ENCODE assay signal across 9 cellular contexts in the genomic region with DNA sequence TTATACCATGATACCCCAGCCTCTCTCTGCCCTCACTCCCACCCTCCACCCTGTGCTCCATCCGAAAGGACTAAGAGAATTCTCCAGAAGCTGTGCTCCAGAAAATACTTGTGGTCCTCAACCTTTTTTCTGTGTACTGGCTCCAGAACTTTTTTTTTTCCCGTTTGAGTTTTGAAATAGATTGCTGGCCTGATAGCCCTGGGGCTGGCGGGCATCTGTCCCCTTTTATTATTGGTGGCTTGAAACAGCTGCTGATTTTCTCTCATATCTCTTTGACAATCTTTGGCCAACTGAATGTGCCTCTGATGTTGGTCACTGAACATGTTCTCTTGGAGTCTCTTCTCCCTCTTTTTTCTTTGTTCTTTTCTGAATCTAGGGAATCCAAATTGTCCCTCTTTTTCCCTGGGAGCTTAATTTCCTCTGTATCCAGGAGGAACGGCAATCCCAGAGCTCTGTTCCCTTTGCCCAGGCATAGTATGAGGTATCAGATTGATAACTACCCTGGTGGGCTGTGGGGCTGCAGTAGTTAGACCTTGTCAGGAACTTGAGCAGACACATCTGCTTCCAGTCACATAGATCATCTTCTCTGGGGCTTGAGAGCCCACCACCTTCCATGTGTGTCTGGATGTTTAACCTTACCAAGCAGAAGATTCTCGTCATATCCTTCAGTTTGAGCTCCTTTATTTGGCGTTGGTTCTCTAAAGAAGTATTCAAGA. TPM values are rescaled to one million over a fixed set of nuclear protein-coding genes. Genes with fewer than 3 reads are reported as not detected.
DNase-seq lines count a peak whose midpoint lies in the region; ATAC-seq, FAIRE-seq and TF ChIP-seq lines count a peak whose summit lies in the region.
"Had no signal": no experiment of that assay in that cellular context is flagged by ENCODE, and none has a peak within 500 bp of the region (broad histone marks: within the 10 kb centered on the region; RNA-seq: fewer than 3 reads in every experiment).

No MANE protein-coding gene starts in this region.

- 53 to 65% (median 64%) methylated on average over 6 of the region's 6 CpGs for WGBS in ovary, 3 donors

- no peaks in the 10 kb centered on the region for H3K9me3 ChIP-seq in CD8-positive, alpha-beta T cell (ENCODE audit: low read length)
- H3K9me3 ChIP-seq in Peyer's patch, result no peaks in the 10 kb centered on the region
- no peaks in the 10 kb centered on the region for H3K9me3 ChIP-seq in endothelial cell of umbilical vein (replicated peaks; ENCODE audit: control insufficient read depth, insufficient read depth, low read length)
- H3K9me3 ChIP-seq in ovary, result no peaks in the 10 kb centered on the region

- dilution Hi-C loops in endothelial cell of umbilical vein (cut with MboI; ENCODE audit: extremely low pct_ligation_motif_present, low sequenced_read_pairs), result no loop called here

- POLR2A ChIA-PET in CD8-positive, alpha-beta T cell (lab: Charles Lee), result interaction anchor here (0.6 to 2.0 kb wide), 7 partner anchors 10 to 125 kb away, joined by 3 to 9 read pairs (median 3); partner anchors contain the start of gene RPL10A
- POLR2A ChIA-PET in endothelial cell of umbilical vein (lab: Charles Lee), result interaction anchor here (1.3 kb wide), 1 partner anchor 105 kb away, joined by 3 read pairs; no protein-coding TSS in a partner anchor

- no peaks in the 10 kb centered on the region for H3K9me1 ChIP-seq in endothelial cell of umbilical vein (replicated peaks; ENCODE audit: control insufficient read depth, extremely low read depth, insufficient read depth, low read length)

- peak overlapping the region; percentile 91 for H3K27ac Mint-ChIP-seq in CD8-positive, alpha-beta T cell

- no peaks in the 10 kb centered on the region for H3K9me3 Mint-ChIP-seq in CD8-positive, alpha-beta T cell

- H3K4me3 ChIP-seq in CD8-positive, alpha-beta T cell (ENCODE audit: low read depth, low read length), result peak overlapping the region; percentile 52
- H3K4me3 ChIP-seq in Peyer's patch, result peak overlapping the region; percentile 79 to 95 (median 86)
- H3K4me3 ChIP-seq in endothelial cell of umbilical vein (replicated peaks in 1 of 3; ENCODE audit: insufficient read depth in 1 of 3, low read depth in 1 of 3, low read length in 3 of 3), result peak overlapping the region in 2 of 3 experiments; percentile 47 to 70
- H3K4me3 ChIP-seq in ovary, result peak overlapping the region; percentile 67

- no peak for DNase-seq in CD8-positive, alpha-beta T cell
- DNase-seq in Peyer's patch (no peak), endothelial cell of umbilical vein (ENCODE audit: low read depth, low spot score) (no peak), ovary (no peak), iPS-NIHi7 (ENCODE audit: extremely low spot score) (no peak), GM10266 (ENCODE audit: extremely low spot score) (no peak)
- no peak for DNase-seq in stimulated activated CD4-positive, alpha-beta T cell treated with anti-CD3 and anti-CD28 coated beads, Interleukin-2, amount 100 ng/mL, for 48 hours

- H3K36me3 Mint-ChIP-seq in CD8-positive, alpha-beta T cell, result peaks cover 44% of the 10 kb centered on the region

- peak overlapping the region; percentile 81 for H3K27ac ChIP-seq in CD8-positive, alpha-beta T cell (ENCODE audit: low read depth, low read length)
- H3K27ac ChIP-seq in Peyer's patch, result peak overlapping the region in 3 of 4 donors; percentile 90 to 95 (median 95)
- no peak overlapping the region for H3K27ac ChIP-seq in endothelial cell of umbilical vein (ENCODE audit: insufficient read depth, low read depth, low read length)
- peak overlapping the region; percentile 88 to 93 for H3K27ac ChIP-seq in ovary

- FAIRE-seq in endothelial cell of umbilical vein (lab: Jason Lieb, UNC), result peak; percentile 33
- FAIRE-seq: HTR-8/SVneo had no signal

- peaks cover 2% of the 10 kb centered on the region for H4K20me1 ChIP-seq in endothelial cell of umbilical vein (replicated peaks; ENCODE audit: control insufficient read depth, extremely low read depth, insufficient read depth, low read length)

- peaks cover 58% of the 10 kb centered on the region for H3K4me1 Mint-ChIP-seq in CD8-positive, alpha-beta T cell (ENCODE audit: low read depth)

- H3K27me3 ChIP-seq in CD8-positive, alpha-beta T cell (ENCODE audit: insufficient read depth, low read length), result no peaks in the 10 kb centered on the region
- H3K27me3 ChIP-seq in Peyer's patch, result no peaks in the 10 kb centered on the region
- H3K27me3 ChIP-seq in endothelial cell of umbilical vein (ENCODE audit: control insufficient read depth in 2 of 2, insufficient read depth in 2 of 2, low read length in 2 of 2), result peaks cover 0 to 4% of the 10 kb centered on the region in 2 experiments
- H3K27me3 ChIP-seq in ovary, result no peaks in the 10 kb centered on the region

- H3K36me3 ChIP-seq in CD8-positive, alpha-beta T cell (ENCODE audit: insufficient read depth, low read length), result no peaks in the 10 kb centered on the region
- H3K36me3 ChIP-seq in Peyer's patch, result peaks cover 0 to 30% (median 0%) of the 10 kb centered on the region in 3 donors
- H3K36me3 ChIP-seq in endothelial cell of umbilical vein (ENCODE audit: control insufficient read depth in 2 of 2, extremely low read depth in 1 of 2, insufficient read depth in 2 of 2, low read length in 2 of 2), result peaks cover 2 to 8% of the 10 kb centered on the region in 2 experiments
- no peaks in the 10 kb centered on the region for H3K36me3 ChIP-seq in ovary

- TF ChIP-seq POLR2A in Peyer's patch (IDR thresholded peaks at IDR 0.05), result no peak
- no peak for TF ChIP-seq POLR2A in endothelial cell of umbilical vein (IDR thresholded peaks at IDR 0.05; ENCODE audit: low read depth, low read length)
- no peak for TF ChIP-seq POLR2A in ovary (IDR thresholded peaks at IDR 0.05)

- peak overlapping the region; percentile 87 for H3K4me3 Mint-ChIP-seq in CD8-positive, alpha-beta T cell

- H3K79me2 ChIP-seq in endothelial cell of umbilical vein (ENCODE audit: control insufficient read depth, insufficient read depth, low read length), result peaks cover 43% of the 10 kb centered on the region

- no peak for ATAC-seq in CD8-positive, alpha-beta T cell
- no peak for ATAC-seq in HG03196 (IDR thresholded peaks at IDR 0.05; ENCODE audit: unreplicated experiment)

- H3K9ac ChIP-seq in endothelial cell of umbilical vein (replicated peaks; ENCODE audit: extremely low read depth, insufficient read depth, low read length), result peak overlapping the region; percentile 8

- H2AFZ ChIP-seq in endothelial cell of umbilical vein (ENCODE audit: low read depth, low read length), result no peak overlapping the region

- no peak for TF ChIP-seq CTCF in CD8-positive, alpha-beta T cell (IDR thresholded peaks at IDR 0.05)
- TF ChIP-seq CTCF in Peyer's patch (IDR thresholded peaks at IDR 0.05) (no peak), endothelial cell of umbilical vein (IDR thresholded peaks at IDR 0.05; ENCODE audit: extremely low read depth in 1 of 2, insufficient read depth in 1 of 2, low read depth in 1 of 2, low read length in 2 of 2) (no peak), ovary (IDR thresholded peaks at IDR 0.05) (no peak), GM10266 (IDR thresholded peaks at IDR 0.05; ENCODE audit: control insufficient read depth, insufficient read depth, low read depth, missing control alignments) (no peak)

- CTCF ChIA-PET in CD8-positive, alpha-beta T cell (lab: Charles Lee), result interaction anchor here (0.8 to 8.4 kb wide), 15 partner anchors 16 to 393 kb away, joined by 3 to 173 read pairs (median 4); partner anchors contain the start of genes ARMC12, DEF6, FANCE and RPL10A
- CTCF ChIA-PET in endothelial cell of umbilical vein (lab: Charles Lee), result interaction anchor here (0.7 to 6.9 kb wide), 15 partner anchors 10 to 137 kb away, joined by 3 to 270 read pairs (median 6); partner anchors contain the start of genes DEF6, FANCE and RPL10A

- no peak for TF ChIP-seq EP300 in ovary (IDR thresholded peaks at IDR 0.05)

- H3K27me3 Mint-ChIP-seq in CD8-positive, alpha-beta T cell (ENCODE audit: low read depth), result no peaks in the 10 kb centered on the region

- no TSS peak for BruUV-seq in endothelial cell of umbilical vein (replicated peaks; lab: Mats Ljungman, UMichigan)

- peak overlapping the region; percentile 95 for H3K4me2 ChIP-seq in endothelial cell of umbilical vein (ENCODE audit: insufficient read depth, low read length)

- peaks cover 54% of the 10 kb centered on the region for H3K4me1 ChIP-seq in CD8-positive, alpha-beta T cell (ENCODE audit: insufficient read depth, low read length)
- peaks cover 0 to 24% (median 6%) of the 10 kb centered on the region in 4 donors for H3K4me1 ChIP-seq in Peyer's patch
- H3K4me1 ChIP-seq in endothelial cell of umbilical vein (ENCODE audit: control insufficient read depth, extremely low read depth, insufficient read depth, low read length), result peaks cover 14% of the 10 kb centered on the region
- peaks cover 2% of the 10 kb centered on the region for H3K4me1 ChIP-seq in ovary (ENCODE audit: insufficient read depth)

- intact Hi-C loops in CD8-positive, alpha-beta T cell (cut with DNase I, micrococcal nuclease), result loop anchor here (2.0 to 10.0 kb wide), 5 partner anchors 17 to 393 kb away; partner anchors contain the start of gene ARMC12 (in 2 of the 2)
- intact Hi-C loops in endothelial cell of umbilical vein (cut with micrococcal nuclease) (loop anchor here (1.0 kb wide), 1 partner anchor 26 kb away; no protein-coding TSS in a partner anchor), ovary (cut with DNase I) (loop anchor here (2.0 to 10.0 kb wide), 5 partner anchors 71 to 123 kb away; partner anchors contain the start of gene RPL10A (in 1 of the 4))

RNA-seq across cellular contexts. Expression of gene PPARD, which starts 1.6 kb away (rescaled TPM):
- total RNA-seq in CD8-positive, alpha-beta T cell, result 10 to 100 TPM; 20.0 to 21.5 TPM
- total RNA-seq in Peyer's patch (10 to 100 TPM; 24.8 to 67.9 (median 45.4) TPM), endothelial cell of umbilical vein (23.4 and 29.2 TPM in 2 replicates), ovary (10 to 100 TPM in 6 of 7 donors, 1 to 10 TPM in 1; 7.9 to 55.9 (median 25.9) TPM)
- polyA plus RNA-seq in endothelial cell of umbilical vein (29.2 and 32.5 TPM in 2 replicates), ovary (10 to 100 TPM in 1 of 2 donors, 1 to 10 TPM in 1; 8.2 to 22.3 TPM)
- 18.4 and 22.5 TPM in 2 replicates for polyA plus RNA-seq in endothelial cell of umbilical vein (2011; cell fraction: cytosol; rRNA removed)
- polyA plus RNA-seq in endothelial cell of umbilical vein (2011; cell fraction: nucleus; rRNA removed), result 23.4 and 24.6 TPM in 2 replicates
- 17.6 and 21.9 TPM in 2 replicates for polyA plus RNA-seq in endothelial cell of umbilical vein (2012)
- 21.0 and 22.8 TPM in 2 replicates for polyA minus RNA-seq in endothelial cell of umbilical vein
- polyA minus RNA-seq in endothelial cell of umbilical vein (2011; cell fraction: cytosol; rRNA and poly(A)+ RNA removed), result 4.2 TPM
- 9.3 and 9.5 TPM in 2 replicates for polyA minus RNA-seq in endothelial cell of umbilical vein (2011; cell fraction: nucleus; rRNA and poly(A)+ RNA removed)

RNA-seq across cellular contexts. Expression of gene DEF6, which starts 46.4 kb away (rescaled TPM):
- 100 to 1,000 TPM; 172 to 182 TPM for total RNA-seq in CD8-positive, alpha-beta T cell
- 10 to 100 TPM; 11.0 to 85.8 (median 21.5) TPM for total RNA-seq in Peyer's patch
- total RNA-seq in endothelial cell of umbilical vein, result 0.77 and 1.0 TPM in 2 replicates
- 0.43 and 0.59 TPM in 2 replicates for polyA plus RNA-seq in endothelial cell of umbilical vein
- polyA plus RNA-seq in endothelial cell of umbilical vein (2011; cell fraction: cytosol; rRNA removed), result 0.36 and 0.49 TPM in 2 replicates
- polyA plus RNA-seq in endothelial cell of umbilical vein (2011; cell fraction: nucleus; rRNA removed), result 2.2 and 2.8 TPM in 2 replicates
- 0.74 and 1.3 TPM in 2 replicates for polyA plus RNA-seq in endothelial cell of umbilical vein (2012)
- 0.41 and 2.6 TPM in 2 replicates for polyA minus RNA-seq in endothelial cell of umbilical vein
- polyA minus RNA-seq in endothelial cell of umbilical vein (2011; cell fraction: cytosol; rRNA and poly(A)+ RNA removed), result not detected
- 1.0 and 1.3 TPM in 2 replicates for polyA minus RNA-seq in endothelial cell of umbilical vein (2011; cell fraction: nucleus; rRNA and poly(A)+ RNA removed)
- total RNA-seq in ovary, result 1 to 10 TPM; 2.3 to 6.6 (median 3.1) TPM
- polyA plus RNA-seq in ovary, result 1 to 10 TPM; 1.5 to 2.7 TPM
